1 cellular context compared by ENCODE assay signal in the genomic region with DNA sequence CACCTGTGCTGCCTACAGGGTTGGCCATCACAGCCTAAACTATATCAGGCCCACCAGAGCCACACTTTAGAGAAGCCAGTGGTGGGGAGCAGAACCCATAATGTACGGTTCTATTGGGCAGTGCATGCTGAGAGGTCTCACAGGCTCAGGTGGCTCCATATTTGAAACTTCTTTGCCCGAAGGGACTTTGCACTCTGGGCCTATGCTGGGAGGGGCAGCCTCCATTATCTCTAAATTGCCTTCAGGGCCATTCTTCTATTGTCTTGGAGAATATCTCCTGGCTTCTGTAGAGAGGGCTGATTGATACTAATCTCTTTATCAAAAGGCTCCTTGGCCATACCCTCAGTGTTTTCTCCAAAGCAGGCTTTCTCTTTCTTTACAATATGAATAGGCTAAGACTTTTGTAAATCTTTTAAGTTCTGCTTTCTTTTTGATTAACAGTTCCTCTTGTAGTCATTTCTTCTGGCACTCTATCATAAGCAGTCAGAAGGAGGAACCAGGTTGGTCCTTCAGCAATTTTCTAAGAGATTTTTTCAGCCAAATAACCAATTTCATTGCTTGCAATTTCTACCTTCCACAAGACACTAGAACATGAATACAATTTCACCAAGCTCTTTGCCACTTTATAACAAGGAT.
TF ChIP-seq lines count a peak whose summit lies in the region.

No MANE protein-coding gene starts in this region.

TF ChIP-seq in WTC11, 78 proteins besides CTCF, POLR2A, EP300 and RAD21 (continued from another document):
- TF ChIP-seq, protein P1, sequence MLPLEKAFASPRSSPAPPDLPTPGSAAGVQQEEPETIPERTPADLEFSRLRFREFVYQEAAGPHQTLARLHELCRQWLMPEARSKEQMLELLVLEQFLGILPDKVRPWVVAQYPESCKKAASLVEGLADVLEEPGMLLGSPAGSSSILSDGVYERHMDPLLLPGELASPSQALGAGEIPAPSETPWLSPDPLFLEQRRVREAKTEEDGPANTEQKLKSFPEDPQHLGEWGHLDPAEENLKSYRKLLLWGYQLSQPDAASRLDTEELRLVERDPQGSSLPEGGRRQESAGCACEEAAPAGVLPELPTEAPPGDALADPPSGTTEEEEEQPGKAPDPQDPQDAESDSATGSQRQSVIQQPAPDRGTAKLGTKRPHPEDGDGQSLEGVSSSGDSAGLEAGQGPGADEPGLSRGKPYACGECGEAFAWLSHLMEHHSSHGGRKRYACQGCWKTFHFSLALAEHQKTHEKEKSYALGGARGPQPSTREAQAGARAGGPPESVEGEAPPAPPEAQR (CRISPR knock-in tag; IDR thresholded peaks at IDR 0.05) = no peak
- no peak for TF ChIP-seq TP53 (CRISPR knock-in tag; IDR thresholded peaks at IDR 0.05)
- TF ChIP-seq GTF2I (CRISPR knock-in tag; conservative IDR thresholded peaks at IDR 0.05) = no peak
- TF ChIP-seq HMGA2 (CRISPR knock-in tag; IDR thresholded peaks at IDR 0.05) = no peak
- TF ChIP-seq NR2C2 (CRISPR knock-in tag; IDR thresholded peaks at IDR 0.05) = no peak
- no peak for TF ChIP-seq ZNF671 (CRISPR knock-in tag; IDR thresholded peaks at IDR 0.05)
